Comparison of ENCODE assay signal across 16 cellular contexts in the genomic region with DNA sequence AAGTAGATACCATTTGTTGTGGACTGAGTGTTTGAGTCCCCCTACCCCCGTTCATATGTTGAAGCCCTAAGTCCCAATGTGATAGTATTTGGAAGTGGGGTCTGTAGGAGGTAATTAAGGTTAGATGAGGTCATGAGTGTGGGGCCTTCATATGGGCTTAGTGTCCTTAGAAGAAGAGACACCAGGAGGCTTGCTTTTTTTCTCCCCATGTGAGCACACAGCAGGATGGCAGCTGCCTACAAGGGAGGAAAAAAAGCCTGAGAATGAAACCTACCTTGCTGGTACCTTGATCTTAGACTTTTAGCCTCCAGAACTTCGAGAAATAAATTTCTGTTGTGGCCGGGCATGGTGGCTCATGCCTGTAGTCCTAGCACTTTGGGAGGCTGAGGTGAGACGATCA.
"Had no signal": no experiment of that assay in that cellular context is flagged by ENCODE, and none has a peak within 500 bp of the region (broad histone marks: within the 10 kb centered on the region; RNA-seq: fewer than 3 reads in every experiment).

No MANE protein-coding gene starts in this region.

- H3K4me3 Mint-ChIP-seq: activated CD8-positive, alpha-beta T cell treated with anti-CD3 and anti-CD28 coated beads, Interleukin-2, amount 10 ng/mL, durations not matched to agents 7 days and 5 days; naive thymus-derived CD8-positive, alpha-beta T cell had no signal

- ATAC-seq: activated CD8-positive, alpha-beta T cell treated with anti-CD3 and anti-CD28 coated beads, Interleukin-2, amount 10 ng/mL, durations not matched to agents 7 days and 5 days; heart right ventricle; left lobe of liver; mucosa of descending colon; naive thymus-derived CD8-positive, alpha-beta T cell; stimulated activated naive CD8-positive, alpha-beta T cell treated with anti-CD3 and anti-CD28 coated beads, Interleukin-15, Interleukin-2, amounts not matched to agents 100 U/mL and 50 U/mL, for 24 hours had no signal

- H3K27ac Mint-ChIP-seq: activated CD8-positive, alpha-beta T cell treated with anti-CD3 and anti-CD28 coated beads, Interleukin-2, amount 10 ng/mL, durations not matched to agents 7 days and 5 days had no signal

- H3K4me1 ChIP-seq: sigmoid colon had no signal

- H3K27me3 Mint-ChIP-seq: naive thymus-derived CD8-positive, alpha-beta T cell had no signal

- H3K9me3 ChIP-seq: adrenal gland, heart right ventricle, mucosa of descending colon, sigmoid colon had no signal

- DNase-seq: activated CD4-positive, alpha-beta T cell treated with anti-CD3 and anti-CD28 coated beads for 48 hours; activated CD8-positive, alpha-beta T cell treated with anti-CD3 and anti-CD28 coated beads, Interleukin-2, amount 10 ng/mL, durations not matched to agents 7 days and 5 days; activated naive CD4-positive, alpha-beta T cell treated with anti-CD3 and anti-CD28 coated beads, Interleukin-2, amount 50 U/mL, for 16 hours; adrenal gland; caudate nucleus; effector CD4-positive, alpha-beta T cell; heart right ventricle; mammary epithelial cell; mucosa of descending colon; naive thymus-derived CD8-positive, alpha-beta T cell; occipital lobe; sigmoid colon; stimulated activated naive CD8-positive, alpha-beta T cell treated with anti-CD3 and anti-CD28 coated beads, Interleukin-15, Interleukin-2, amounts not matched to agents 100 U/mL and 50 U/mL, for 24 hours; T1000 had no signal

- H3K4me3 ChIP-seq: adrenal gland, coronary artery, heart right ventricle, mucosa of descending colon, sigmoid colon had no signal

- H3K36me3 ChIP-seq: adrenal gland, sigmoid colon had no signal

- H3K27ac ChIP-seq: adrenal gland, coronary artery, heart right ventricle, sigmoid colon had no signal
